Comparison of ENCODE assay signal across 11 cellular contexts in genomic region chr3:178170698-178171535, GRCh38.
A peak's percentile ranks its signal among the peaks of the same experiment; 100 is the strongest.
DNase-seq lines count a peak whose midpoint lies in the region; ATAC-seq, FAIRE-seq and TF ChIP-seq lines count a peak whose summit lies in the region.
"Had no signal": no experiment of that assay in that cellular context is flagged by ENCODE, and none has a peak within 500 bp of the region (broad histone marks: within the 10 kb centered on the region; RNA-seq: fewer than 3 reads in every experiment).

No MANE protein-coding gene starts in this region.

- H3K4me2 ChIP-seq in HepG2 (ENCODE audit: low read depth, low read length): no peak overlapping the region

- H3K9me3 Mint-ChIP-seq in stimulated activated naive CD8-positive, alpha-beta T cell treated with anti-CD3 and anti-CD28 coated beads, Interleukin-15, amount 100 ng/mL, for 72 hours: no peaks in the 10 kb centered on the region
- H3K9me3 Mint-ChIP-seq in activated CD4-positive, alpha-beta memory T cell treated with anti-CD3 and anti-CD28 coated beads for 36 hours: no peaks in the 10 kb centered on the region
- H3K9me3 Mint-ChIP-seq: activated CD8-positive, alpha-beta T cell treated with anti-CD3 and anti-CD28 coated beads for 36 hours had no signal

- TF ChIP-seq CTCF in liver (IDR thresholded peaks at IDR 0.05; ENCODE audit: low read depth, low read length, missing input control) (no peak), HepG2 (CRISPR knock-in tag; IDR thresholded peaks at IDR 0.05) (no peak)

- H3K4me3 Mint-ChIP-seq in stimulated activated naive CD8-positive, alpha-beta T cell treated with anti-CD3 and anti-CD28 coated beads, Interleukin-15, amount 100 ng/mL, for 72 hours: no peak overlapping the region
- no peak overlapping the region for H3K4me3 Mint-ChIP-seq in activated CD4-positive, alpha-beta memory T cell treated with anti-CD3 and anti-CD28 coated beads for 36 hours
- H3K4me3 Mint-ChIP-seq: activated CD8-positive, alpha-beta T cell treated with anti-CD3 and anti-CD28 coated beads for 36 hours had no signal

- ATAC-seq in HepG2: no peak
- no peak for ATAC-seq in stimulated activated naive CD8-positive, alpha-beta T cell treated with anti-CD3 and anti-CD28 coated beads, Interleukin-15, amount 100 ng/mL, for 72 hours
- ATAC-seq: activated CD8-positive, alpha-beta T cell treated with anti-CD3 and anti-CD28 coated beads for 36 hours had no signal

- intact Hi-C loops in HepG2 (cut with micrococcal nuclease; ENCODE audit: unreplicated experiment): no loop called here
- intact Hi-C loops in activated CD4-positive, alpha-beta memory T cell treated with anti-CD3 and anti-CD28 coated beads for 36 hours (cut with micrococcal nuclease): no loop called here

- H3K9ac ChIP-seq in liver (ENCODE audit: low read depth in 1 of 2, low read length in 2 of 2): no peak overlapping the region
- no peak overlapping the region for H3K9ac ChIP-seq in HepG2 (ENCODE audit: insufficient read depth, low read depth, low read length)
- H3K9ac ChIP-seq: BLaER1 had no signal

- H3K27ac ChIP-seq in liver (ENCODE audit: low read depth in 1 of 2, low read length in 2 of 2): no peak overlapping the region
- H3K27ac ChIP-seq in HepG2 (ENCODE audit: extremely low read length, insufficient read depth, low read length): no peak overlapping the region
- H3K27ac ChIP-seq: BLaER1 had no signal

- H3K36me3 ChIP-seq in liver (ENCODE audit: control insufficient read depth in 4 of 4, insufficient read depth in 3 of 4, low read depth in 1 of 4, low read length in 3 of 4) (no peaks in the 10 kb centered on the region), HepG2 (replicated peaks in 1 of 2; ENCODE audit: control insufficient read depth in 1 of 2, insufficient read depth in 2 of 2, low read length in 2 of 2) (no peaks in the 10 kb centered on the region)
- H3K36me3 ChIP-seq: BLaER1 had no signal

- POLR2A ChIA-PET in HepG2 (lab: Yijun Ruan, JAX): no interaction called here
- POLR2A ChIA-PET in activated CD4-positive, alpha-beta memory T cell treated with anti-CD3 and anti-CD28 coated beads for 36 hours (lab: Charles Lee): no interaction called here

- H3K27me3 ChIP-seq in liver (ENCODE audit: control insufficient read depth in 4 of 4, insufficient read depth in 4 of 4, low read length in 3 of 4): no peaks in the 10 kb centered on the region
- H3K27me3 ChIP-seq in HepG2 (ENCODE audit: control insufficient read depth in 1 of 2, insufficient read depth in 2 of 2, low read length in 2 of 2): no peaks in the 10 kb centered on the region
- H3K27me3 ChIP-seq: BLaER1 had no signal

- H3K27me3 Mint-ChIP-seq in stimulated activated naive CD8-positive, alpha-beta T cell treated with anti-CD3 and anti-CD28 coated beads, Interleukin-15, amount 100 ng/mL, for 72 hours: no peaks in the 10 kb centered on the region
- H3K27me3 Mint-ChIP-seq in activated CD4-positive, alpha-beta memory T cell treated with anti-CD3 and anti-CD28 coated beads for 36 hours: peaks cover 3% of the 10 kb centered on the region
- H3K27me3 Mint-ChIP-seq: activated CD8-positive, alpha-beta T cell treated with anti-CD3 and anti-CD28 coated beads for 36 hours had no signal

- CTCF ChIA-PET in HepG2 (lab: Yijun Ruan, JAX; ENCODE audit: low intra/inter-chr PET ratio, low total read pairs): no interaction called here
- CTCF ChIA-PET in activated CD4-positive, alpha-beta memory T cell treated with anti-CD3 and anti-CD28 coated beads for 36 hours (lab: Charles Lee): no interaction called here

- DNase-seq in HepG2 (ENCODE audit: low spot score) (no peak), amniotic stem cell (lab: John Stamatoyannopoulos, UW) (peak; percentile 73), hepatic stellate cell (ENCODE audit: low spot score) (peak; percentile 22), SKM-1 treated with dmso at 0.1 percent for 144 hours (lab: John Stamatoyannopoulos, UW; ENCODE audit: unreplicated experiment) (no peak), ecto neural progenitor cell (ENCODE audit: low spot score) (no peak)
- no peak for DNase-seq in stimulated activated naive CD8-positive, alpha-beta T cell treated with anti-CD3 and anti-CD28 coated beads, Interleukin-15, amount 100 ng/mL, for 72 hours
- no peak for DNase-seq in activated CD4-positive, alpha-beta memory T cell treated with anti-CD3 and anti-CD28 coated beads for 36 hours
- DNase-seq: activated CD8-positive, alpha-beta T cell treated with anti-CD3 and anti-CD28 coated beads for 36 hours; head of caudate nucleus had no signal

- no peak for FAIRE-seq in HepG2 (lab: Jason Lieb, UNC)

- H4K20me1 ChIP-seq in HepG2 (ENCODE audit: insufficient read depth, low read length): no peaks in the 10 kb centered on the region
- H4K20me1 ChIP-seq: BLaER1 had no signal

- no TSS peak for BruUV-seq in HepG2 (replicated peaks; lab: Mats Ljungman, UMichigan)

- H3K4me3 ChIP-seq in liver (ENCODE audit: low read depth in 1 of 3, low read length in 3 of 3): no peak overlapping the region
- H3K4me3 ChIP-seq in HepG2 (replicated peaks in 1 of 3; ENCODE audit: insufficient read depth in 1 of 3, low read depth in 2 of 3, low read length in 3 of 3): no peak overlapping the region
- H3K4me3 ChIP-seq: BLaER1 had no signal

- 88% methylated on average over 4 of the region's 4 CpGs for WGBS in liver
- WGBS in HepG2 (ENCODE audit: low lambda C conversion rate): 4% methylated on average over 4 of the region's 4 CpGs

- H3K27ac Mint-ChIP-seq in stimulated activated naive CD8-positive, alpha-beta T cell treated with anti-CD3 and anti-CD28 coated beads, Interleukin-15, amount 100 ng/mL, for 72 hours: peak overlapping the region in 1 of 2 donors; percentile 7
- no peak overlapping the region for H3K27ac Mint-ChIP-seq in activated CD4-positive, alpha-beta memory T cell treated with anti-CD3 and anti-CD28 coated beads for 36 hours
- H3K27ac Mint-ChIP-seq: activated CD8-positive, alpha-beta T cell treated with anti-CD3 and anti-CD28 coated beads for 36 hours had no signal

- H3K36me3 Mint-ChIP-seq in activated CD4-positive, alpha-beta memory T cell treated with anti-CD3 and anti-CD28 coated beads for 36 hours: no peaks in the 10 kb centered on the region

- H3K4me1 ChIP-seq in liver (ENCODE audit: control insufficient read depth in 4 of 4, insufficient read depth in 4 of 4, low read length in 3 of 4): no peaks in the 10 kb centered on the region
- H3K4me1 ChIP-seq in HepG2 (ENCODE audit: insufficient read depth, low read length): no peaks in the 10 kb centered on the region

- no peak overlapping the region for H2AFZ ChIP-seq in HepG2 (ENCODE audit: low read length)

- TF ChIP-seq POLR2A in HepG2 (IDR thresholded peaks at IDR 0.05; ENCODE audit: insufficient read depth in 1 of 2, low read depth in 2 of 2, low read length in 2 of 2): no peak

- in situ Hi-C loops in HepG2 (cut with HindIII; ENCODE audit: extremely low pct_ligation_motif_present, low pct_unique_long_range_greater_than_20kb): no loop called here

- TF ChIP-seq EP300 in HepG2 (IDR thresholded peaks at IDR 0.05; ENCODE audit: low read depth in 2 of 2, low read length in 2 of 2): no peak
- TF ChIP-seq EP300 in HepG2 (CRISPR knock-in tag; IDR thresholded peaks at IDR 0.05; ENCODE audit: borderline replicate concordance): no peak

- no peaks in the 10 kb centered on the region for H3K79me2 ChIP-seq in HepG2 (ENCODE audit: insufficient read depth, low read length)

- no peaks in the 10 kb centered on the region for H3K4me1 Mint-ChIP-seq in stimulated activated naive CD8-positive, alpha-beta T cell treated with anti-CD3 and anti-CD28 coated beads, Interleukin-15, amount 100 ng/mL, for 72 hours
- no peaks in the 10 kb centered on the region for H3K4me1 Mint-ChIP-seq in activated CD4-positive, alpha-beta memory T cell treated with anti-CD3 and anti-CD28 coated beads for 36 hours (ENCODE audit: low read depth)

- TF ChIP-seq RAD21 in liver (IDR thresholded peaks at IDR 0.05): peak in 1 of 2 donors; percentile 23
- TF ChIP-seq RAD21 in HepG2 (CRISPR knock-in tag; IDR thresholded peaks at IDR 0.05): no peak

- H3K9me3 ChIP-seq in liver (ENCODE audit: control insufficient read depth in 4 of 4, low read length in 3 of 4) (no peaks in the 10 kb centered on the region), HepG2 (ENCODE audit: low read length) (no peaks in the 10 kb centered on the region)
- H3K9me3 ChIP-seq: BLaER1 had no signal

TF ChIP-seq in liver, 16 proteins besides CTCF, POLR2A, EP300 and RAD21:
- TF ChIP-seq HNF4A (conservative IDR thresholded peaks at IDR 0.05): no peak
- peak; percentile 86 for TF ChIP-seq NR2F2 (IDR thresholded peaks at IDR 0.05)
TF ChIP-seq in liver: peak in this region for 1.

TF ChIP-seq in HepG2, 621 proteins besides CTCF, POLR2A, EP300 and RAD21 (continues in another document):
- TF ChIP-seq MLLT10 (CRISPR knock-in tag; IDR thresholded peaks at IDR 0.05) (no peak), ZNF207 (IDR thresholded peaks at IDR 0.05; ENCODE audit: borderline replicate concordance) (no peak), PHB2 (IDR thresholded peaks at IDR 0.05; ENCODE audit: partially characterized antibody) (no peak), KAT7 (CRISPR knock-in tag; IDR thresholded peaks at IDR 0.05; ENCODE audit: borderline replicate concordance) (no peak), ZSCAN9 (CRISPR knock-in tag; IDR thresholded peaks at IDR 0.05; ENCODE audit: borderline replicate concordance) (no peak), RXRA (CRISPR knock-in tag; IDR thresholded peaks at IDR 0.05) (no peak), MTF1 (CRISPR knock-in tag; IDR thresholded peaks at IDR 0.05) (no peak)
- TF ChIP-seq, protein P1, sequence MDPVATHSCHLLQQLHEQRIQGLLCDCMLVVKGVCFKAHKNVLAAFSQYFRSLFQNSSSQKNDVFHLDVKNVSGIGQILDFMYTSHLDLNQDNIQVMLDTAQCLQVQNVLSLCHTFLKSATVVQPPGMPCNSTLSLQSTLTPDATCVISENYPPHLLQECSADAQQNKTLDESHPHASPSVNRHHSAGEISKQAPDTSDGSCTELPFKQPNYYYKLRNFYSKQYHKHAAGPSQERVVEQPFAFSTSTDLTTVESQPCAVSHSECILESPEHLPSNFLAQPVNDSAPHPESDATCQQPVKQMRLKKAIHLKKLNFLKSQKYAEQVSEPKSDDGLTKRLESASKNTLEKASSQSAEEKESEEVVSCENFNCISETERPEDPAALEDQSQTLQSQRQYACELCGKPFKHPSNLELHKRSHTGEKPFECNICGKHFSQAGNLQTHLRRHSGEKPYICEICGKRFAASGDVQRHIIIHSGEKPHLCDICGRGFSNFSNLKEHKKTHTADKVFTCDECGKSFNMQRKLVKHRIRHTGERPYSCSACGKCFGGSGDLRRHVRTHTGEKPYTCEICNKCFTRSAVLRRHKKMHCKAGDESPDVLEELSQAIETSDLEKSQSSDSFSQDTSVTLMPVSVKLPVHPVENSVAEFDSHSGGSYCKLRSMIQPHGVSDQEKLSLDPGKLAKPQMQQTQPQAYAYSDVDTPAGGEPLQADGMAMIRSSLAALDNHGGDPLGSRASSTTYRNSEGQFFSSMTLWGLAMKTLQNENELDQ (CRISPR knock-in tag; IDR thresholded peaks at IDR 0.05; ENCODE audit: borderline replicate concordance): no peak
- TF ChIP-seq, protein P2, sequence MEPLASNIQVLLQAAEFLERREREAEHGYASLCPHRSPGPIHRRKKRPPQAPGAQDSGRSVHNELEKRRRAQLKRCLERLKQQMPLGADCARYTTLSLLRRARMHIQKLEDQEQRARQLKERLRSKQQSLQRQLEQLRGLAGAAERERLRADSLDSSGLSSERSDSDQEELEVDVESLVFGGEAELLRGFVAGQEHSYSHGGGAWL (CRISPR knock-in tag; IDR thresholded peaks at IDR 0.05): no peak

Comparison
In these comparisons a context has a peak if more than half of its experiments do, and no peak if none do; other contexts are left out.
1. DNase-seq: peak in amniotic stem cell (single experiment) and hepatic stellate cell (single experiment); none in HepG2 (single experiment), stimulated activated naive CD8-positive, alpha-beta T cell treated with anti-CD3 and anti-CD28 coated beads, Interleukin-15, amount 100 ng/mL, for 72 hours (0 of 2), SKM-1 treated with dmso at 0.1 percent for 144 hours (single experiment), activated CD4-positive, alpha-beta memory T cell treated with anti-CD3 and anti-CD28 coated beads for 36 hours (single experiment) and ecto neural progenitor cell (single experiment).